15 cellular contexts compared by ENCODE assay signal in genomic region chr1:158818991-158819405, GRCh38. TPM values are rescaled to one million over a fixed set of nuclear protein-coding genes. Genes with fewer than 3 reads are reported as not detected.
DNase-seq lines count a peak whose midpoint lies in the region; ATAC-seq and TF ChIP-seq lines count a peak whose summit lies in the region.
"Had no signal": no experiment of that assay in that cellular context is flagged by ENCODE, and none has a peak within 500 bp of the region (broad histone marks: within the 10 kb centered on the region; RNA-seq: fewer than 3 reads in every experiment).

No MANE protein-coding gene starts in this region.

- no peak overlapping the region for H3K9ac ChIP-seq in mesenchymal stem cell (ENCODE audit: low read length)

- no peak overlapping the region for H3K4ac ChIP-seq in mesenchymal stem cell (ENCODE audit: low read depth in 1 of 2, low read length in 2 of 2)

- POLR2A ChIA-PET in CD8-positive, alpha-beta T cell (lab: Charles Lee) = interaction anchor here (0.6 to 0.9 kb wide), 2 partner anchors 10 to 208 kb away, joined by 3 read pairs; no protein-coding TSS in a partner anchor

- H3K9me3 ChIP-seq in CD8-positive, alpha-beta T cell (ENCODE audit: low read length) = no peaks in the 10 kb centered on the region
- no peaks in the 10 kb centered on the region for H3K9me3 ChIP-seq in mesenchymal stem cell (ENCODE audit: control insufficient read depth, low read length)
- H3K9me3 ChIP-seq: Caco-2 had no signal

- H3K4me3 ChIP-seq in CD8-positive, alpha-beta T cell (ENCODE audit: low read depth, low read length) = no peak overlapping the region
- H3K4me3 ChIP-seq in mesenchymal stem cell (ENCODE audit: insufficient read depth in 1 of 2, low read depth in 1 of 2, low read length in 2 of 2) = no peak overlapping the region

- H3K9me3 Mint-ChIP-seq in CD8-positive, alpha-beta T cell = no peaks in the 10 kb centered on the region
- peaks cover 7% of the 10 kb centered on the region for H3K9me3 Mint-ChIP-seq in activated T-helper 1 cell treated with anti-CD3 and anti-CD28 coated beads, Interleukin-12 subunit alpha, Interleukin-12 subunit beta, Interleukin-2, Interleukin-4 antibody, amounts not matched to agents 30 ng/mL and 10 ng/mL and 1 ng/mL, durations not matched to agents 14 hours and 24 hours and 36 hours
- no peaks in the 10 kb centered on the region for H3K9me3 Mint-ChIP-seq in osteocyte (ENCODE audit: unreplicated experiment)
- H3K9me3 Mint-ChIP-seq: activated naive CD4-positive, alpha-beta T cell treated with anti-CD3 and anti-CD28 coated beads, Interleukin-2, amount 50 U/mL, for 72 hours; stimulated activated naive CD8-positive, alpha-beta T cell treated with anti-CD3 and anti-CD28 coated beads, Interleukin-15, amount 100 ng/mL, for 72 hours had no signal

- peak overlapping the region; percentile 69 for H3K27ac Mint-ChIP-seq in CD8-positive, alpha-beta T cell
- H3K27ac Mint-ChIP-seq in activated T-helper 1 cell treated with anti-CD3 and anti-CD28 coated beads, Interleukin-12 subunit alpha, Interleukin-12 subunit beta, Interleukin-2, Interleukin-4 antibody, amounts not matched to agents 30 ng/mL and 10 ng/mL and 1 ng/mL, durations not matched to agents 14 hours and 24 hours and 36 hours = peak overlapping the region; percentile 79
- H3K27ac Mint-ChIP-seq in osteocyte (ENCODE audit: unreplicated experiment) = no peak overlapping the region
- H3K27ac Mint-ChIP-seq: WTC11 had no signal

- intact Hi-C loops in CD8-positive, alpha-beta T cell (cut with DNase I, micrococcal nuclease) = no loop called here
- intact Hi-C loops in activated T-helper 1 cell treated with anti-CD3 and anti-CD28 coated beads, Interleukin-12 subunit alpha, Interleukin-12 subunit beta, Interleukin-2, Interleukin-4 antibody, amounts not matched to agents 30 ng/mL and 10 ng/mL and 1 ng/mL, durations not matched to agents 14 hours and 24 hours and 36 hours (cut with micrococcal nuclease) = loop anchor here (1.0 to 5.0 kb wide), 8 partner anchors 11 to 258 kb away; partner anchors contain the start of genes IFI16 and PYHIN1
- intact Hi-C loops in posterior vena cava (cut with DNase I) = no loop called here

- TF ChIP-seq CTCF in CD8-positive, alpha-beta T cell (IDR thresholded peaks at IDR 0.05) = no peak
- TF ChIP-seq CTCF in osteocyte (IDR thresholded peaks at IDR 0.05) = no peak

- H3K27me3 ChIP-seq in CD8-positive, alpha-beta T cell (ENCODE audit: insufficient read depth, low read length) = no peaks in the 10 kb centered on the region
- no peaks in the 10 kb centered on the region for H3K27me3 ChIP-seq in mesenchymal stem cell (ENCODE audit: control insufficient read depth in 1 of 2, insufficient read depth in 1 of 2, low read length in 2 of 2)

- H3K23ac ChIP-seq in mesenchymal stem cell (ENCODE audit: low read length in 2 of 2) = no peak overlapping the region

- H3K14ac ChIP-seq in mesenchymal stem cell (ENCODE audit: low read length in 2 of 2) = no peak overlapping the region

- no CpG with 5 or more reads among the region's 1 CpG for WGBS in mesenchymal stem cell

- ATAC-seq in CD8-positive, alpha-beta T cell = no peak
- ATAC-seq in GM21367 (IDR thresholded peaks at IDR 0.05; ENCODE audit: unreplicated experiment) = peak; percentile 9
- ATAC-seq: Panc1, WTC11 had no signal

- no peak overlapping the region for H2AFZ ChIP-seq in mesenchymal stem cell (ENCODE audit: low read depth, low read length)

- no peak overlapping the region for H2AK5ac ChIP-seq in mesenchymal stem cell (ENCODE audit: low read length, severe bottlenecking)

- H3K18ac ChIP-seq in mesenchymal stem cell (ENCODE audit: low read depth in 1 of 2, low read length in 2 of 2) = peak overlapping the region; percentile 21

- H3K4me3 Mint-ChIP-seq in CD8-positive, alpha-beta T cell = no peak overlapping the region
- H3K4me3 Mint-ChIP-seq in activated T-helper 1 cell treated with anti-CD3 and anti-CD28 coated beads, Interleukin-12 subunit alpha, Interleukin-12 subunit beta, Interleukin-2, Interleukin-4 antibody, amounts not matched to agents 30 ng/mL and 10 ng/mL and 1 ng/mL, durations not matched to agents 14 hours and 24 hours and 36 hours = peak overlapping the region; percentile 37
- no peak overlapping the region for H3K4me3 Mint-ChIP-seq in osteocyte (ENCODE audit: unreplicated experiment)
- H3K4me3 Mint-ChIP-seq: stimulated activated naive CD8-positive, alpha-beta T cell treated with anti-CD3 and anti-CD28 coated beads, Interleukin-15, amount 100 ng/mL, for 72 hours; WTC11 had no signal

- CTCF ChIA-PET in CD8-positive, alpha-beta T cell (lab: Charles Lee) = interaction anchor here (0.8 to 1.3 kb wide), 3 partner anchors 12 to 179 kb away, joined by 3 to 4 read pairs (median 4); no protein-coding TSS in a partner anchor

- H2BK120ac ChIP-seq in mesenchymal stem cell (ENCODE audit: low read depth, low read length) = peak overlapping the region; percentile 49

- H2BK15ac ChIP-seq in mesenchymal stem cell (ENCODE audit: low read depth, poor library complexity, severe bottlenecking) = peak overlapping the region; percentile 48

- H4K91ac ChIP-seq in mesenchymal stem cell (ENCODE audit: low read length) = peak overlapping the region; percentile 50

- H2BK5ac ChIP-seq in mesenchymal stem cell (ENCODE audit: low read depth, low read length, poor library complexity, severe bottlenecking) = no peak overlapping the region

- DNase-seq in CD8-positive, alpha-beta T cell = no peak
- no peak for DNase-seq in activated T-helper 1 cell treated with anti-CD3 and anti-CD28 coated beads, Interleukin-12 subunit alpha, Interleukin-12 subunit beta, Interleukin-2, Interleukin-4 antibody, amounts not matched to agents 30 ng/mL and 10 ng/mL and 1 ng/mL, durations not matched to agents 14 hours and 24 hours and 36 hours (ENCODE audit: low spot score)
- DNase-seq in mesenchymal stem cell (peak; percentile 44), posterior vena cava (ENCODE audit: low spot score) (no peak), NCI-H446 (lab: John Stamatoyannopoulos, UW) (no peak), DMS53 (lab: John Stamatoyannopoulos, UW) (no peak), osteocyte (ENCODE audit: extremely low spot score, unreplicated experiment) (no peak)
- DNase-seq: Caco-2; NCI-H2107; stimulated activated naive CD8-positive, alpha-beta T cell treated with anti-CD3 and anti-CD28 coated beads, Interleukin-15, amount 100 ng/mL, for 72 hours had no signal

- no peak overlapping the region for H3K4me2 ChIP-seq in mesenchymal stem cell (ENCODE audit: low read length, poor library complexity, severe bottlenecking)

- H3K4me1 ChIP-seq in CD8-positive, alpha-beta T cell (ENCODE audit: insufficient read depth, low read length) = no peaks in the 10 kb centered on the region
- no peaks in the 10 kb centered on the region for H3K4me1 ChIP-seq in mesenchymal stem cell (ENCODE audit: control insufficient read depth, insufficient read depth, low read depth, low read length)
- H3K4me1 ChIP-seq: Caco-2 had no signal

- peak overlapping the region in 1 of 2 experiments; percentile 77 for H2BK12ac ChIP-seq in mesenchymal stem cell (ENCODE audit: low read length in 2 of 2)

- peaks cover 2% of the 10 kb centered on the region for H3K27me3 Mint-ChIP-seq in CD8-positive, alpha-beta T cell (ENCODE audit: low read depth)
- H3K27me3 Mint-ChIP-seq in activated T-helper 1 cell treated with anti-CD3 and anti-CD28 coated beads, Interleukin-12 subunit alpha, Interleukin-12 subunit beta, Interleukin-2, Interleukin-4 antibody, amounts not matched to agents 30 ng/mL and 10 ng/mL and 1 ng/mL, durations not matched to agents 14 hours and 24 hours and 36 hours (ENCODE audit: insufficient read depth) = peaks cover 6% of the 10 kb centered on the region
- no peaks in the 10 kb centered on the region for H3K27me3 Mint-ChIP-seq in osteocyte (ENCODE audit: unreplicated experiment)

- H3K27ac ChIP-seq in CD8-positive, alpha-beta T cell (ENCODE audit: low read depth, low read length) = no peak overlapping the region
- H3K27ac ChIP-seq in mesenchymal stem cell (ENCODE audit: low read length, poor library complexity, severe bottlenecking) = no peak overlapping the region

- H3K79me1 ChIP-seq in mesenchymal stem cell (replicated peaks; ENCODE audit: low read length, poor library complexity, severe bottlenecking) = no peaks in the 10 kb centered on the region

- H3K36me3 ChIP-seq in CD8-positive, alpha-beta T cell (ENCODE audit: insufficient read depth, low read length) = no peaks in the 10 kb centered on the region
- no peaks in the 10 kb centered on the region for H3K36me3 ChIP-seq in mesenchymal stem cell (ENCODE audit: control insufficient read depth in 1 of 2, insufficient read depth in 2 of 2, low read depth in 1 of 2, low read length in 2 of 2)

- H3K4me1 Mint-ChIP-seq in CD8-positive, alpha-beta T cell (ENCODE audit: low read depth) = peaks cover 16% of the 10 kb centered on the region
- H3K4me1 Mint-ChIP-seq in activated T-helper 1 cell treated with anti-CD3 and anti-CD28 coated beads, Interleukin-12 subunit alpha, Interleukin-12 subunit beta, Interleukin-2, Interleukin-4 antibody, amounts not matched to agents 30 ng/mL and 10 ng/mL and 1 ng/mL, durations not matched to agents 14 hours and 24 hours and 36 hours (ENCODE audit: low read depth) = peaks cover 31% of the 10 kb centered on the region
- H3K4me1 Mint-ChIP-seq in osteocyte (ENCODE audit: unreplicated experiment) = no peaks in the 10 kb centered on the region
- H3K4me1 Mint-ChIP-seq: WTC11 had no signal

- H4K8ac ChIP-seq in mesenchymal stem cell (ENCODE audit: low read length) = no peak overlapping the region

- H3K36me3 Mint-ChIP-seq in CD8-positive, alpha-beta T cell = no peaks in the 10 kb centered on the region
- H3K36me3 Mint-ChIP-seq in activated T-helper 1 cell treated with anti-CD3 and anti-CD28 coated beads, Interleukin-12 subunit alpha, Interleukin-12 subunit beta, Interleukin-2, Interleukin-4 antibody, amounts not matched to agents 30 ng/mL and 10 ng/mL and 1 ng/mL, durations not matched to agents 14 hours and 24 hours and 36 hours (ENCODE audit: low read depth) = peaks cover 8% of the 10 kb centered on the region
- no peaks in the 10 kb centered on the region for H3K36me3 Mint-ChIP-seq in osteocyte (ENCODE audit: unreplicated experiment)
- H3K36me3 Mint-ChIP-seq: activated naive CD4-positive, alpha-beta T cell treated with anti-CD3 and anti-CD28 coated beads, Interleukin-2, amount 50 U/mL, for 72 hours; WTC11 had no signal

RNA-seq across cellular contexts. Expression of gene MNDA, which starts 12.2 kb away (rescaled TPM):
- total RNA-seq in CD8-positive, alpha-beta T cell = not detected
- not detected in 2 replicates for total RNA-seq in activated T-helper 1 cell treated with anti-CD3 and anti-CD28 coated beads, Interleukin-12 subunit alpha, Interleukin-12 subunit beta, Interleukin-2, Interleukin-4 antibody, amounts not matched to agents 30 ng/mL and 10 ng/mL and 1 ng/mL, durations not matched to agents 14 hours and 24 hours and 36 hours
- polyA plus RNA-seq in mesenchymal stem cell (2013, experiment 1 of 2) = 0.08 TPM
- 0.04 TPM for polyA plus RNA-seq in mesenchymal stem cell (2013, experiment 2 of 2)
- total RNA-seq in posterior vena cava (10 to 100 TPM in 1 of 2 donors, 1 to 10 TPM in 1; 7.5 to 12.0 TPM), osteocyte (not detected in 2 replicates)
- total RNA-seq: activated naive CD4-positive, alpha-beta T cell treated with anti-CD3 and anti-CD28 coated beads, Interleukin-2, amount 50 U/mL, for 72 hours; Caco-2; myocyte had no signal

RNA-seq across cellular contexts. Expression of gene OR6N2, which starts 38.0 kb away (rescaled TPM):
- total RNA-seq in CD8-positive, alpha-beta T cell = not detected
- not detected in 2 replicates for total RNA-seq in activated T-helper 1 cell treated with anti-CD3 and anti-CD28 coated beads, Interleukin-12 subunit alpha, Interleukin-12 subunit beta, Interleukin-2, Interleukin-4 antibody, amounts not matched to agents 30 ng/mL and 10 ng/mL and 1 ng/mL, durations not matched to agents 14 hours and 24 hours and 36 hours
- not detected for polyA plus RNA-seq in mesenchymal stem cell (2013, experiment 1 of 2)
- polyA plus RNA-seq in mesenchymal stem cell (2013, experiment 2 of 2) = not detected
- total RNA-seq in posterior vena cava (not detected), osteocyte (not detected in 2 replicates)
- total RNA-seq: activated naive CD4-positive, alpha-beta T cell treated with anti-CD3 and anti-CD28 coated beads, Interleukin-2, amount 50 U/mL, for 72 hours; Caco-2; myocyte; WTC11 had no signal

RNA-seq across cellular contexts. Expression of gene OR6N1, which starts 47.0 kb away (rescaled TPM):
- not detected for total RNA-seq in CD8-positive, alpha-beta T cell
- not detected in 2 replicates for total RNA-seq in activated T-helper 1 cell treated with anti-CD3 and anti-CD28 coated beads, Interleukin-12 subunit alpha, Interleukin-12 subunit beta, Interleukin-2, Interleukin-4 antibody, amounts not matched to agents 30 ng/mL and 10 ng/mL and 1 ng/mL, durations not matched to agents 14 hours and 24 hours and 36 hours
- polyA plus RNA-seq in mesenchymal stem cell (2013, experiment 1 of 2) = not detected
- not detected for polyA plus RNA-seq in mesenchymal stem cell (2013, experiment 2 of 2)
- total RNA-seq in posterior vena cava (not detected), osteocyte (not detected in 2 replicates)
- total RNA-seq: activated naive CD4-positive, alpha-beta T cell treated with anti-CD3 and anti-CD28 coated beads, Interleukin-2, amount 50 U/mL, for 72 hours; Caco-2; myocyte; WTC11 had no signal
